In genomic region chr3:39388741-39389248, GRCh38 we compare ENCODE assay signal across 1 cellular context.
TF ChIP-seq lines count a peak whose summit lies in the region.

No MANE protein-coding gene starts in this region.

TF ChIP-seq in GM23338, 12 proteins besides CTCF, POLR2A, EP300 and RAD21 (continued from another document):
- no peak for TF ChIP-seq REST (IDR thresholded peaks at IDR 0.05; ENCODE audit: unreplicated experiment)
- TF ChIP-seq ZNF331 (CRISPR knock-in tag; IDR thresholded peaks at IDR 0.05; ENCODE audit: low read depth) = no peak
- no peak for TF ChIP-seq POLR2AphosphoS5 (IDR thresholded peaks at IDR 0.05; ENCODE audit: low read depth)
- TF ChIP-seq ETS1 (IDR thresholded peaks at IDR 0.05) = no peak
- TF ChIP-seq ZNF462 (CRISPR knock-in tag; IDR thresholded peaks at IDR 0.05) = no peak
- no peak for TF ChIP-seq ZNF114 (CRISPR knock-in tag; IDR thresholded peaks at IDR 0.05)
- no peak for TF ChIP-seq EZH2phosphoT487 (IDR thresholded peaks at IDR 0.05; ENCODE audit: unreplicated experiment)
- TF ChIP-seq CREB1 (CRISPR knock-in tag; IDR thresholded peaks at IDR 0.05; ENCODE audit: low read depth) = no peak
- no peak for TF ChIP-seq EZH2 (IDR thresholded peaks at IDR 0.05; ENCODE audit: low read depth, unreplicated experiment)
- TF ChIP-seq JUNB (IDR thresholded peaks at IDR 0.05; ENCODE audit: unreplicated experiment) = no peak
- TF ChIP-seq NANOG (IDR thresholded peaks at IDR 0.05; ENCODE audit: borderline replicate concordance) = no peak
